ENCODE assay signal across 1 cellular context in the genomic region with DNA sequence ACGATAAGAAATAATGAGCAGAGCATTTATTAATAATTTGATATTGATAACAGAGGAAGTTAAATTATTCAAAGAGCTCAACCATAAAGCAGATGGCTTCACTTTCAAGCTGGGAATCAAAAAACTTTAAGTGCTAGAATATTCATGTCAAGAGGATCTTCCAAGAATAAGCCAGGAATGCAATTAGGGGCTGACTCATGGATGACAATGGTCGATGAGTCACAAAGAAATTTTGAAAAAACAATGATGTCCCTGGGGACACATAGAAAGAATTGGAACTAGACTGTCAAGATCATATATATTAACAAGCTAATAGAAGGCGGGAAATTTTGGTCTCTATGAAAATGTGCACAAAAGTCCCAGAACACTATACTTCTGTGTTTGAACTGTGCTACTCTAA.
TF ChIP-seq lines count a peak whose summit lies in the region.

No MANE protein-coding gene starts in this region.

TF ChIP-seq in HEK293, 187 proteins besides CTCF, POLR2A, EP300 and RAD21 (continued from another document):
- TF ChIP-seq, protein P1, sequence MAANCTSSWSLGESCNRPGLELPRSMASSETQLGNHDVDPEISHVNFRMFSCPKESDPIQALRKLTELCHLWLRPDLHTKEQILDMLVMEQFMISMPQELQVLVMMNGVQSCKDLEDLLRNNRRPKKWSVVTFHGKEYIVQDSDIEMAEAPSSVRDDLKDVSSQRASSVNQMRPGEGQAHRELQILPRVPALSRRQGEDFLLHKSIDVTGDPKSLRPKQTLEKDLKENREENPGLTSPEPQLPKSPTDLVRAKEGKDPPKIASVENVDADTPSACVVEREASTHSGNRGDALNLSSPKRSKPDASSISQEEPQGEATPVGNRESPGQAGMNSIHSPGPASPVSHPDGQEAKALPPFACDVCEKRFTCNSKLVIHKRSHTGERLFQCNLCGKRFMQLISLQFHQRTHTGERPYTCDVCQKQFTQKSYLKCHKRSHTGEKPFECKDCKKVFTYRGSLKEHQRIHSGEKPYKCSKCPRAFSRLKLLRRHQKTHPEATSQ (tag by site-specific recombination; IDR thresholded peaks at IDR 0.05) = no peak
- TF ChIP-seq ZNF133 (tag by site-specific recombination; IDR thresholded peaks at IDR 0.05) (no peak), ZFP37 (tag by site-specific recombination; IDR thresholded peaks at IDR 0.05) (no peak), ZNF544 (tag by site-specific recombination; IDR thresholded peaks at IDR 0.05) (no peak), KLF8 (tag by site-specific recombination; IDR thresholded peaks at IDR 0.05) (peak; percentile 80), ZFP69B (tag by site-specific recombination; IDR thresholded peaks at IDR 0.05) (no peak), ZNF843 (tag by site-specific recombination; IDR thresholded peaks at IDR 0.05) (no peak), EGR2 (tag by site-specific recombination; IDR thresholded peaks at IDR 0.05; ENCODE audit: low read depth) (no peak), ZNF747 (tag by site-specific recombination; IDR thresholded peaks at IDR 0.05) (no peak), KLF7 (tag by site-specific recombination; IDR thresholded peaks at IDR 0.05; ENCODE audit: borderline replicate concordance) (no peak), GLI4 (tag by site-specific recombination; IDR thresholded peaks at IDR 0.05) (no peak), ZNF623 (tag by site-specific recombination; IDR thresholded peaks at IDR 0.05) (no peak), MZF1 (tag by site-specific recombination; IDR thresholded peaks at IDR 0.05; ENCODE audit: borderline replicate concordance) (no peak), ZNF174 (tag by site-specific recombination; IDR thresholded peaks at IDR 0.05) (no peak), ZBTB7A (tag by site-specific recombination; IDR thresholded peaks at IDR 0.05; ENCODE audit: low read depth) (no peak), ZNF530 (tag by site-specific recombination; IDR thresholded peaks at IDR 0.05; ENCODE audit: low read depth) (no peak), ZNF654 (tag by site-specific recombination; IDR thresholded peaks at IDR 0.05; ENCODE audit: low read depth) (0 out of 2 replicates have a peak, but pooled peaks have one; percentile 6), PRDM1 (tag by site-specific recombination; IDR thresholded peaks at IDR 0.05) (no peak), ZBTB21 (tag by site-specific recombination; IDR thresholded peaks at IDR 0.05) (no peak), ZNF24 (tag by site-specific recombination; IDR thresholded peaks at IDR 0.05) (no peak), KLF9 (tag by site-specific recombination; IDR thresholded peaks at IDR 0.05; ENCODE audit: low read depth) (no peak), ZBTB20 (tag by site-specific recombination; IDR thresholded peaks at IDR 0.05) (no peak), ZNF792 (tag by site-specific recombination; IDR thresholded peaks at IDR 0.05) (no peak), ZSCAN30 (tag by site-specific recombination; IDR thresholded peaks at IDR 0.05) (no peak), ZNF791 (tag by site-specific recombination; IDR thresholded peaks at IDR 0.05) (no peak), ZNF423 (tag by site-specific recombination; IDR thresholded peaks at IDR 0.05) (no peak), ZNF660 (tag by site-specific recombination; IDR thresholded peaks at IDR 0.05) (peak; percentile 48; the same call in 1 of the 2 replicates), ZNF785 (tag by site-specific recombination; IDR thresholded peaks at IDR 0.05) (no peak), ZNF596 (tag by site-specific recombination; IDR thresholded peaks at IDR 0.05) (no peak), ZNF214 (tag by site-specific recombination; IDR thresholded peaks at IDR 0.05; ENCODE audit: borderline replicate concordance) (no peak), FEZF1 (tag by site-specific recombination; IDR thresholded peaks at IDR 0.05) (no peak), RBAK (tag by site-specific recombination; IDR thresholded peaks at IDR 0.05) (no peak), ZNF2 (tag by site-specific recombination; IDR thresholded peaks at IDR 0.05) (no peak), ZNF391 (tag by site-specific recombination; IDR thresholded peaks at IDR 0.05; ENCODE audit: borderline replicate concordance, low read depth) (no peak), ZNF548 (tag by site-specific recombination; IDR thresholded peaks at IDR 0.05) (no peak)
- TF ChIP-seq, protein P2, sequence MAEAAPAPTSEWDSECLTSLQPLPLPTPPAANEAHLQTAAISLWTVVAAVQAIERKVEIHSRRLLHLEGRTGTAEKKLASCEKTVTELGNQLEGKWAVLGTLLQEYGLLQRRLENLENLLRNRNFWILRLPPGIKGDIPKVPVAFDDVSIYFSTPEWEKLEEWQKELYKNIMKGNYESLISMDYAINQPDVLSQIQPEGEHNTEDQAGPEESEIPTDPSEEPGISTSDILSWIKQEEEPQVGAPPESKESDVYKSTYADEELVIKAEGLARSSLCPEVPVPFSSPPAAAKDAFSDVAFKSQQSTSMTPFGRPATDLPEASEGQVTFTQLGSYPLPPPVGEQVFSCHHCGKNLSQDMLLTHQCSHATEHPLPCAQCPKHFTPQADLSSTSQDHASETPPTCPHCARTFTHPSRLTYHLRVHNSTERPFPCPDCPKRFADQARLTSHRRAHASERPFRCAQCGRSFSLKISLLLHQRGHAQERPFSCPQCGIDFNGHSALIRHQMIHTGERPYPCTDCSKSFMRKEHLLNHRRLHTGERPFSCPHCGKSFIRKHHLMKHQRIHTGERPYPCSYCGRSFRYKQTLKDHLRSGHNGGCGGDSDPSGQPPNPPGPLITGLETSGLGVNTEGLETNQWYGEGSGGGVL (tag by site-specific recombination; IDR thresholded peaks at IDR 0.05) = no peak
- TF ChIP-seq, protein P3, sequence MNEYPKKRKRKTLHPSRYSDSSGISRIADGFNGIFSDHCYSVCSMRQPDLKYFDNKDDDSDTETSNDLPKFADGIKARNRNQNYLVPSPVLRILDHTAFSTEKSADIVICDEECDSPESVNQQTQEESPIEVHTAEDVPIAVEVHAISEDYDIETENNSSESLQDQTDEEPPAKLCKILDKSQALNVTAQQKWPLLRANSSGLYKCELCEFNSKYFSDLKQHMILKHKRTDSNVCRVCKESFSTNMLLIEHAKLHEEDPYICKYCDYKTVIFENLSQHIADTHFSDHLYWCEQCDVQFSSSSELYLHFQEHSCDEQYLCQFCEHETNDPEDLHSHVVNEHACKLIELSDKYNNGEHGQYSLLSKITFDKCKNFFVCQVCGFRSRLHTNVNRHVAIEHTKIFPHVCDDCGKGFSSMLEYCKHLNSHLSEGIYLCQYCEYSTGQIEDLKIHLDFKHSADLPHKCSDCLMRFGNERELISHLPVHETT (tag by site-specific recombination; IDR thresholded peaks at IDR 0.05) = peak; percentile 77
- TF ChIP-seq, protein P4, sequence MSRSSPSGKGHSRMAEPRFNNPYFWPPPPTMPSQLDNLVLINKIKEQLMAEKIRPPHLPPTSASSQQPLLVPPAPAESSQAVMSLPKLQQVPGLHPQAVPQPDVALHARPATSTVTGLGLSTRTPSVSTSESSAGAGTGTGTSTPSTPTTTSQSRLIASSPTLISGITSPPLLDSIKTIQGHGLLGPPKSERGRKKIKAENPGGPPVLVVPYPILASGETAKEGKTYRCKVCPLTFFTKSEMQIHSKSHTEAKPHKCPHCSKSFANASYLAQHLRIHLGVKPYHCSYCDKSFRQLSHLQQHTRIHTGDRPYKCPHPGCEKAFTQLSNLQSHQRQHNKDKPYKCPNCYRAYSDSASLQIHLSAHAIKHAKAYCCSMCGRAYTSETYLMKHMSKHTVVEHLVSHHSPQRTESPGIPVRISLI (tag by site-specific recombination; IDR thresholded peaks at IDR 0.05) = peak; percentile 81; the same call in 1 of the 2 replicates
- TF ChIP-seq, protein P5, sequence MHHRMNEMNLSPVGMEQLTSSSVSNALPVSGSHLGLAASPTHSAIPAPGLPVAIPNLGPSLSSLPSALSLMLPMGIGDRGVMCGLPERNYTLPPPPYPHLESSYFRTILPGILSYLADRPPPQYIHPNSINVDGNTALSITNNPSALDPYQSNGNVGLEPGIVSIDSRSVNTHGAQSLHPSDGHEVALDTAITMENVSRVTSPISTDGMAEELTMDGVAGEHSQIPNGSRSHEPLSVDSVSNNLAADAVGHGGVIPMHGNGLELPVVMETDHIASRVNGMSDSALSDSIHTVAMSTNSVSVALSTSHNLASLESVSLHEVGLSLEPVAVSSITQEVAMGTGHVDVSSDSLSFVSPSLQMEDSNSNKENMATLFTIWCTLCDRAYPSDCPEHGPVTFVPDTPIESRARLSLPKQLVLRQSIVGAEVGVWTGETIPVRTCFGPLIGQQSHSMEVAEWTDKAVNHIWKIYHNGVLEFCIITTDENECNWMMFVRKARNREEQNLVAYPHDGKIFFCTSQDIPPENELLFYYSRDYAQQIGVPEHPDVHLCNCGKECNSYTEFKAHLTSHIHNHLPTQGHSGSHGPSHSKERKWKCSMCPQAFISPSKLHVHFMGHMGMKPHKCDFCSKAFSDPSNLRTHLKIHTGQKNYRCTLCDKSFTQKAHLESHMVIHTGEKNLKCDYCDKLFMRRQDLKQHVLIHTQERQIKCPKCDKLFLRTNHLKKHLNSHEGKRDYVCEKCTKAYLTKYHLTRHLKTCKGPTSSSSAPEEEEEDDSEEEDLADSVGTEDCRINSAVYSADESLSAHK (tag by site-specific recombination; IDR thresholded peaks at IDR 0.05) = no peak
- TF ChIP-seq, protein P6, sequence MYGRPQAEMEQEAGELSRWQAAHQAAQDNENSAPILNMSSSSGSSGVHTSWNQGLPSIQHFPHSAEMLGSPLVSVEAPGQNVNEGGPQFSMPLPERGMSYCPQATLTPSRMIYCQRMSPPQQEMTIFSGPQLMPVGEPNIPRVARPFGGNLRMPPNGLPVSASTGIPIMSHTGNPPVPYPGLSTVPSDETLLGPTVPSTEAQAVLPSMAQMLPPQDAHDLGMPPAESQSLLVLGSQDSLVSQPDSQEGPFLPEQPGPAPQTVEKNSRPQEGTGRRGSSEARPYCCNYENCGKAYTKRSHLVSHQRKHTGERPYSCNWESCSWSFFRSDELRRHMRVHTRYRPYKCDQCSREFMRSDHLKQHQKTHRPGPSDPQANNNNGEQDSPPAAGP (tag by site-specific recombination; IDR thresholded peaks at IDR 0.05) = no peak
- TF ChIP-seq, protein P7, sequence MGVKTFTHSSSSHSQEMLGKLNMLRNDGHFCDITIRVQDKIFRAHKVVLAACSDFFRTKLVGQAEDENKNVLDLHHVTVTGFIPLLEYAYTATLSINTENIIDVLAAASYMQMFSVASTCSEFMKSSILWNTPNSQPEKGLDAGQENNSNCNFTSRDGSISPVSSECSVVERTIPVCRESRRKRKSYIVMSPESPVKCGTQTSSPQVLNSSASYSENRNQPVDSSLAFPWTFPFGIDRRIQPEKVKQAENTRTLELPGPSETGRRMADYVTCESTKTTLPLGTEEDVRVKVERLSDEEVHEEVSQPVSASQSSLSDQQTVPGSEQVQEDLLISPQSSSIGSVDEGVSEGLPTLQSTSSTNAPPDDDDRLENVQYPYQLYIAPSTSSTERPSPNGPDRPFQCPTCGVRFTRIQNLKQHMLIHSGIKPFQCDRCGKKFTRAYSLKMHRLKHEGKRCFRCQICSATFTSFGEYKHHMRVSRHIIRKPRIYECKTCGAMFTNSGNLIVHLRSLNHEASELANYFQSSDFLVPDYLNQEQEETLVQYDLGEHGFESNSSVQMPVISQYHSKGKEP (tag by site-specific recombination; IDR thresholded peaks at IDR 0.05) = no peak
- TF ChIP-seq, protein P8, sequence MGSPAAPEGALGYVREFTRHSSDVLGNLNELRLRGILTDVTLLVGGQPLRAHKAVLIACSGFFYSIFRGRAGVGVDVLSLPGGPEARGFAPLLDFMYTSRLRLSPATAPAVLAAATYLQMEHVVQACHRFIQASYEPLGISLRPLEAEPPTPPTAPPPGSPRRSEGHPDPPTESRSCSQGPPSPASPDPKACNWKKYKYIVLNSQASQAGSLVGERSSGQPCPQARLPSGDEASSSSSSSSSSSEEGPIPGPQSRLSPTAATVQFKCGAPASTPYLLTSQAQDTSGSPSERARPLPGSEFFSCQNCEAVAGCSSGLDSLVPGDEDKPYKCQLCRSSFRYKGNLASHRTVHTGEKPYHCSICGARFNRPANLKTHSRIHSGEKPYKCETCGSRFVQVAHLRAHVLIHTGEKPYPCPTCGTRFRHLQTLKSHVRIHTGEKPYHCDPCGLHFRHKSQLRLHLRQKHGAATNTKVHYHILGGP (tag by site-specific recombination; IDR thresholded peaks at IDR 0.05) = peak; percentile 72; the same call in 1 of the 2 replicates
- TF ChIP-seq, protein P9, sequence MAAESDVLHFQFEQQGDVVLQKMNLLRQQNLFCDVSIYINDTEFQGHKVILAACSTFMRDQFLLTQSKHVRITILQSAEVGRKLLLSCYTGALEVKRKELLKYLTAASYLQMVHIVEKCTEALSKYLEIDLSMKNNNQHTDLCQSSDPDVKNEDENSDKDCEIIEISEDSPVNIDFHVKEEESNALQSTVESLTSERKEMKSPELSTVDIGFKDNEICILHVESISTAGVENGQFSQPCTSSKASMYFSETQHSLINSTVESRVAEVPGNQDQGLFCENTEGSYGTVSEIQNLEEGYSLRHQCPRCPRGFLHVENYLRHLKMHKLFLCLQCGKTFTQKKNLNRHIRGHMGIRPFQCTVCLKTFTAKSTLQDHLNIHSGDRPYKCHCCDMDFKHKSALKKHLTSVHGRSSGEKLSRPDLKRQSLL (tag by site-specific recombination; IDR thresholded peaks at IDR 0.05) = no peak
- TF ChIP-seq, protein P10, sequence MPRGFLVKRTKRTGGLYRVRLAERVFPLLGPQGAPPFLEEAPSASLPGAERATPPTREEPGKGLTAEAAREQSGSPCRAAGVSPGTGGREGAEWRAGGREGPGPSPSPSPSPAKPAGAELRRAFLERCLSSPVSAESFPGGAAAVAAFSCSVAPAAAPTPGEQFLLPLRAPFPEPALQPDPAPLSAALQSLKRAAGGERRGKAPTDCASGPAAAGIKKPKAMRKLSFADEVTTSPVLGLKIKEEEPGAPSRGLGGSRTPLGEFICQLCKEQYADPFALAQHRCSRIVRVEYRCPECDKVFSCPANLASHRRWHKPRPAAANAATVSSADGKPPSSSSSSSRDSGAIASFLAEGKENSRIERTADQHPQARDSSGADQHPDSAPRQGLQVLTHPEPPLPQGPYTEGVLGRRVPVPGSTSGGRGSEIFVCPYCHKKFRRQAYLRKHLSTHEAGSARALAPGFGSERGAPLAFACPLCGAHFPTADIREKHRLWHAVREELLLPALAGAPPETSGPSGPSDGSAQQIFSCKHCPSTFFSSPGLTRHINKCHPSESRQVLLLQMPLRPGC (tag by site-specific recombination; IDR thresholded peaks at IDR 0.05) = peak; percentile 35; the same call in 1 of the 2 replicates
